ENCODE assay signal across 34 cellular contexts in genomic region chr1:172748201-172748600, GRCh38.
"Had no signal": no experiment of that assay in that cellular context is flagged by ENCODE, and none has a peak within 500 bp of the region (broad histone marks: within the 10 kb centered on the region; RNA-seq: fewer than 3 reads in every experiment).

No MANE protein-coding gene starts in this region.

- H3K27me3 ChIP-seq: MG63 had no signal

- H3K36me3 ChIP-seq: MG63 had no signal

- DNase-seq: Karpas-422, Kasumi-1, MG63, MM.1S, MV-4-11, NCI-H1048, NCI-H1092, NCI-H1092 treated with DMSO at 0.1 percent for 48 hours, NCI-H1105, NCI-H1105 treated with DMSO at 0.1 percent for 48 hours, NCI-H1417, NCI-H1417 treated with DMSO at 0.1 percent for 48 hours, NCI-H1436, NCI-H1436 treated with DMSO at 0.1 percent for 48 hours, NCI-H146, NCI-H1694, NCI-H1694 treated with DMSO at 0.1 percent for 48 hours, NCI-H187, NCI-H187 treated with DMSO at 0.1 percent for 48 hours, NCI-H1930, NCI-H2029, NCI-H2029 treated with DMSO at 0.1 percent for 48 hours, NCI-H2081, NCI-H2081 treated with DMSO at 0.1 percent for 48 hours, NCI-H2107, NCI-H2171, NCI-H2171 treated with DMSO at 0.1 percent for 48 hours, NCI-H2227 treated with DMSO at 0.1 percent for 48 hours, NCI-H226, NCI-H345, NCI-H446, NCI-H446 treated with DMSO at 0.1 percent for 48 hours, NCI-H510A, NCI-H510A treated with DMSO at 0.1 percent for 48 hours had no signal

- H3K9me3 ChIP-seq: MG63 had no signal

- H3K4me3 ChIP-seq: MG63 had no signal
